16 cellular contexts compared by ENCODE assay signal in the genomic region with DNA sequence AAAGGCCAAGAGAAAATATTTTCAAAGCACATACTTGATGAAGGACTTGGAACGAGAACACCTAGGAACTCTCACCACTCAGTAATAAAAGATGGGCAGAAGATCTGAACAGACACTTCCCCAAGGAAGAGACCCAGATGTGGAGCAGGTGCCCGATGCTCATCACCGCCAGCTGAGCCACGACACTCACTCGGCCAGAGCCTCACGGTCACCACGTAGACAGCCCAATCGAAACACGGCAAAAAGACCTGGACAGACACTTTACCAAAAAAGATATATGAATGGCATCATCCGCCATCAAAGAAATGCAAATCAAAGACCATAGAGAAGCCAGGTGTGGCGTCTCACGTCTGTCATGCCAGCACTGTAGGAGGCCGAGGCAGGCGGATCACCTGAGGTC. TPM values are rescaled to one million over a fixed set of nuclear protein-coding genes. Genes with fewer than 3 reads are reported as not detected.
DNase-seq lines count a peak whose midpoint lies in the region; ATAC-seq and TF ChIP-seq lines count a peak whose summit lies in the region.
"Had no signal": no experiment of that assay in that cellular context is flagged by ENCODE, and none has a peak within 500 bp of the region (broad histone marks: within the 10 kb centered on the region; RNA-seq: fewer than 3 reads in every experiment).

No MANE protein-coding gene starts in this region.

- BruUV-seq in HCT116 (replicated peaks; lab: Mats Ljungman, UMichigan), result no TSS peak

- H3K9ac ChIP-seq in BLaER1 (no peak overlapping the region), HCT116 (ENCODE audit: low read length) (no peak overlapping the region; the same call in 1 of the 2 replicates)
- H3K9ac ChIP-seq: BLaER1 treated with 17β-estradiol and CSF1 and Interleukin-3, amounts not matched to agents 10 nM and 100 nM had no signal

- TF ChIP-seq RAD21 in HCT116 (IDR thresholded peaks at IDR 0.05; ENCODE audit: low read depth), result no peak

- peaks cover 19% of the 10 kb centered on the region for H3K4me1 Mint-ChIP-seq in activated CD4-positive, alpha-beta T cell treated with anti-CD3 and anti-CD28 coated beads for 36 hours
- peaks cover 20% of the 10 kb centered on the region for H3K4me1 Mint-ChIP-seq in activated CD4-positive, alpha-beta T cell treated with anti-CD3 and anti-CD28 coated beads, Interleukin-2, amount 10 ng/mL, durations not matched to agents 7 days and 5 days
- H3K4me1 Mint-ChIP-seq in naive thymus-derived CD4-positive, alpha-beta T cell, result peaks cover 9 to 20% (median 17%) of the 10 kb centered on the region in 7 donors

- no peaks in the 10 kb centered on the region for H3K36me3 Mint-ChIP-seq in activated CD4-positive, alpha-beta T cell treated with anti-CD3 and anti-CD28 coated beads for 36 hours (ENCODE audit: low read depth)
- H3K36me3 Mint-ChIP-seq in activated CD4-positive, alpha-beta T cell treated with anti-CD3 and anti-CD28 coated beads, Interleukin-2, amount 10 ng/mL, durations not matched to agents 7 days and 5 days (ENCODE audit: low read depth), result no peaks in the 10 kb centered on the region
- no peaks in the 10 kb centered on the region for H3K36me3 Mint-ChIP-seq in naive thymus-derived CD4-positive, alpha-beta T cell
- H3K36me3 Mint-ChIP-seq: CD4-positive, CD25-positive, alpha-beta regulatory T cell had no signal

- CTCF ChIA-PET in activated CD4-positive, alpha-beta T cell treated with anti-CD3 and anti-CD28 coated beads for 36 hours (lab: Charles Lee), result no interaction called here
- CTCF ChIA-PET in activated CD4-positive, alpha-beta T cell treated with anti-CD3 and anti-CD28 coated beads, Interleukin-2, amount 10 ng/mL, durations not matched to agents 7 days and 5 days (lab: Charles Lee), result interaction anchor here (0.6 to 1.6 kb wide), 2 partner anchors 19 to 75 kb away, joined by 3 to 5 read pairs; no protein-coding TSS in a partner anchor
- CTCF ChIA-PET in HCT116 (lab: Charles Lee), result no interaction called here
- CTCF ChIA-PET in naive thymus-derived CD4-positive, alpha-beta T cell (lab: Charles Lee), result interaction anchor here (0.6 kb wide), 1 partner anchor 453 kb away, joined by 11 read pairs; no protein-coding TSS in a partner anchor

- no peaks in the 10 kb centered on the region for H3K79me2 ChIP-seq in HCT116 (ENCODE audit: insufficient read depth, low read length)

- no peak for ATAC-seq in activated CD4-positive, alpha-beta T cell treated with anti-CD3 and anti-CD28 coated beads for 36 hours
- no peak for ATAC-seq in HCT116
- ATAC-seq in naive thymus-derived CD4-positive, alpha-beta T cell, result no peak
- ATAC-seq in Right ventricle myocardium inferior, result no peak
- ATAC-seq in GM18505 (IDR thresholded peaks at IDR 0.05; ENCODE audit: unreplicated experiment), result no peak

- peak overlapping the region; percentile 77 for H3K27ac Mint-ChIP-seq in activated CD4-positive, alpha-beta T cell treated with anti-CD3 and anti-CD28 coated beads for 36 hours
- no peak overlapping the region for H3K27ac Mint-ChIP-seq in activated CD4-positive, alpha-beta T cell treated with anti-CD3 and anti-CD28 coated beads, Interleukin-2, amount 10 ng/mL, durations not matched to agents 7 days and 5 days
- peak overlapping the region in 2 of 9 donors; percentile 49 to 67 for H3K27ac Mint-ChIP-seq in naive thymus-derived CD4-positive, alpha-beta T cell
- H3K27ac Mint-ChIP-seq: HFFc6 had no signal

- H3K4me1 ChIP-seq in BLaER1 (peaks cover 52% of the 10 kb centered on the region), HCT116 (ENCODE audit: control insufficient read depth in 1 of 2, insufficient read depth in 2 of 2, low read length in 2 of 2) (peaks cover 29 to 36% of the 10 kb centered on the region in 2 experiments)
- peaks cover 8 to 9% of the 10 kb centered on the region in 2 donors for H3K4me1 ChIP-seq in naive thymus-derived CD4-positive, alpha-beta T cell (ENCODE audit: control insufficient read depth in 2 of 2, insufficient read depth in 2 of 2, low read length in 2 of 2)
- H3K4me1 ChIP-seq: HAP-1 had no signal

- H3K4me3 ChIP-seq in BLaER1 (no peak overlapping the region), HCT116 (replicated peaks in 1 of 2; ENCODE audit: low read depth in 1 of 2, low read length in 2 of 2) (0 out of 4 replicates have a peak overlapping the region, but pooled peaks of 1 of the 2 experiments have one; percentile 11)
- H3K4me3 ChIP-seq in naive thymus-derived CD4-positive, alpha-beta T cell (ENCODE audit: low read length), result no peak overlapping the region
- H3K4me3 ChIP-seq: BLaER1 treated with 17β-estradiol and CSF1 and Interleukin-3, amounts not matched to agents 10 nM and 100 nM; HAP-1 had no signal

- TF ChIP-seq POLR2A in HCT116 (IDR thresholded peaks at IDR 0.05; ENCODE audit: borderline replicate concordance, extremely low read depth, insufficient read depth, insufficient read length) (no peak), GM18505 (IDR thresholded peaks at IDR 0.05; ENCODE audit: borderline replicate concordance, extremely low read depth, insufficient read depth, insufficient read length) (no peak)

- H3K27me3 ChIP-seq in BLaER1, result no peaks in the 10 kb centered on the region
- no peaks in the 10 kb centered on the region for H3K27me3 ChIP-seq in HCT116 (ENCODE audit: insufficient read depth, low read length)
- H3K27me3 ChIP-seq in naive thymus-derived CD4-positive, alpha-beta T cell (ENCODE audit: control insufficient read depth in 2 of 2, insufficient read depth in 2 of 2, low read length in 2 of 2), result no peaks in the 10 kb centered on the region
- H3K27me3 ChIP-seq: BLaER1 treated with 17β-estradiol and CSF1 and Interleukin-3, amounts not matched to agents 10 nM and 100 nM had no signal

- no peak for TF ChIP-seq CTCF in HCT116 (IDR thresholded peaks at IDR 0.05 in 2 of 3, conservative IDR thresholded peaks at IDR 0.05 in 1 of 3; ENCODE audit: borderline replicate concordance in 1 of 3, insufficient read depth in 1 of 3, low read depth in 2 of 3, low read length in 2 of 3)

- H3K36me3 ChIP-seq in BLaER1 (no peaks in the 10 kb centered on the region), HCT116 (ENCODE audit: control insufficient read depth in 1 of 2, insufficient read depth in 2 of 2, low read length in 2 of 2) (no peaks in the 10 kb centered on the region)
- H3K36me3 ChIP-seq in naive thymus-derived CD4-positive, alpha-beta T cell (ENCODE audit: control insufficient read depth in 2 of 3, insufficient read depth in 3 of 3, low read length in 3 of 3), result no peaks in the 10 kb centered on the region
- H3K36me3 ChIP-seq: HAP-1 had no signal

- intact Hi-C loops in activated CD4-positive, alpha-beta T cell treated with anti-CD3 and anti-CD28 coated beads for 36 hours (cut with DNase I, micrococcal nuclease), result loop anchor here in 1 of 2 experiments (5.0 kb wide), 1 partner anchor 74 kb away; a partner anchor contains a TSS
- intact Hi-C loops in HCT116 (cut with micrococcal nuclease), result loop anchor here (10.0 kb wide), 1 partner anchor 194 kb away; a partner anchor contains a TSS
- intact Hi-C loops in naive thymus-derived CD4-positive, alpha-beta T cell (cut with micrococcal nuclease), result no loop called here
- intact Hi-C loops in Right ventricle myocardium inferior (cut with DNase I), result no loop called here

- H3K4me2 ChIP-seq in BLaER1 (peak overlapping the region; percentile 61), HCT116 (ENCODE audit: low read length) (peak overlapping the region; percentile 60)

- H3K9me2 ChIP-seq in HCT116 (ENCODE audit: insufficient read depth), result no peaks in the 10 kb centered on the region

- H3K27ac ChIP-seq in BLaER1, result no peak overlapping the region
- peak overlapping the region; percentile 52 for H3K27ac ChIP-seq in HCT116 (ENCODE audit: low read depth, low read length)
- no peak overlapping the region for H3K27ac ChIP-seq in naive thymus-derived CD4-positive, alpha-beta T cell (ENCODE audit: low read depth, low read length)
- H3K27ac ChIP-seq: BLaER1 treated with 17β-estradiol and CSF1 and Interleukin-3, amounts not matched to agents 10 nM and 100 nM had no signal

- H2AFZ ChIP-seq in HCT116 (ENCODE audit: low read depth, low read length, poor library complexity, severe bottlenecking), result no peak overlapping the region

- no peaks in the 10 kb centered on the region for H3K27me3 Mint-ChIP-seq in activated CD4-positive, alpha-beta T cell treated with anti-CD3 and anti-CD28 coated beads for 36 hours
- no peaks in the 10 kb centered on the region for H3K27me3 Mint-ChIP-seq in activated CD4-positive, alpha-beta T cell treated with anti-CD3 and anti-CD28 coated beads, Interleukin-2, amount 10 ng/mL, durations not matched to agents 7 days and 5 days
- no peaks in the 10 kb centered on the region for H3K27me3 Mint-ChIP-seq in naive thymus-derived CD4-positive, alpha-beta T cell

- no peaks in the 10 kb centered on the region for H4K20me1 ChIP-seq in BLaER1
- H4K20me1 ChIP-seq in HCT116 (ENCODE audit: insufficient read depth), result no peaks in the 10 kb centered on the region

- no peak for DNase-seq in activated CD4-positive, alpha-beta T cell treated with anti-CD3 and anti-CD28 coated beads for 36 hours
- no peak for DNase-seq in activated CD4-positive, alpha-beta T cell treated with anti-CD3 and anti-CD28 coated beads, Interleukin-2, amount 10 ng/mL, durations not matched to agents 7 days and 5 days
- DNase-seq in HCT116 (ENCODE audit: low read depth, low spot score) (no peak), Right ventricle myocardium inferior (ENCODE audit: missing footprints) (no peak), SKM-1 treated with dmso at 0.1 percent for 144 hours (lab: John Stamatoyannopoulos, UW; ENCODE audit: unreplicated experiment) (no peak)
- no peak for DNase-seq in naive thymus-derived CD4-positive, alpha-beta T cell
- DNase-seq: 8988T; CD4-positive, CD25-positive, alpha-beta regulatory T cell; DMS153; DMS79 treated with DMSO at 0.1 percent for 48 hours; EL; HFFc6 had no signal

- H3K4me3 Mint-ChIP-seq in activated CD4-positive, alpha-beta T cell treated with anti-CD3 and anti-CD28 coated beads for 36 hours, result no peak overlapping the region
- H3K4me3 Mint-ChIP-seq in activated CD4-positive, alpha-beta T cell treated with anti-CD3 and anti-CD28 coated beads, Interleukin-2, amount 10 ng/mL, durations not matched to agents 7 days and 5 days, result no peak overlapping the region
- peak overlapping the region in 6 of 10 donors; percentile 7 to 74 (median 54) for H3K4me3 Mint-ChIP-seq in naive thymus-derived CD4-positive, alpha-beta T cell
- H3K4me3 Mint-ChIP-seq: HFFc6 had no signal

- H3K9me3 ChIP-seq in BLaER1 (peaks cover 10% of the 10 kb centered on the region; the same call in 1 of the 2 replicates), HCT116 (ENCODE audit: control insufficient read depth in 1 of 2, insufficient read depth in 1 of 2, low read depth in 1 of 2, low read length in 2 of 2) (no peaks in the 10 kb centered on the region)
- H3K9me3 ChIP-seq in naive thymus-derived CD4-positive, alpha-beta T cell (ENCODE audit: control insufficient read depth in 2 of 3, low read length in 3 of 3), result no peaks in the 10 kb centered on the region
- H3K9me3 ChIP-seq: HAP-1 had no signal

- no peaks in the 10 kb centered on the region for H3K9me3 Mint-ChIP-seq in activated CD4-positive, alpha-beta T cell treated with anti-CD3 and anti-CD28 coated beads for 36 hours (ENCODE audit: low read depth)
- no peaks in the 10 kb centered on the region for H3K9me3 Mint-ChIP-seq in activated CD4-positive, alpha-beta T cell treated with anti-CD3 and anti-CD28 coated beads, Interleukin-2, amount 10 ng/mL, durations not matched to agents 7 days and 5 days
- H3K9me3 Mint-ChIP-seq in naive thymus-derived CD4-positive, alpha-beta T cell, result no peaks in the 10 kb centered on the region
- H3K9me3 Mint-ChIP-seq: HFFc6 had no signal

- RAD21 ChIA-PET in HCT116 (lab: Charles Lee; ENCODE audit: low non-redundant PET in 1 of 2, low total read pairs in 2 of 2, uncharacterized antibody in 2 of 2, unreplicated experiment in 2 of 2), result no interaction called here

- POLR2A ChIA-PET in activated CD4-positive, alpha-beta T cell treated with anti-CD3 and anti-CD28 coated beads for 36 hours (lab: Charles Lee), result no interaction called here
- POLR2A ChIA-PET in activated CD4-positive, alpha-beta T cell treated with anti-CD3 and anti-CD28 coated beads, Interleukin-2, amount 10 ng/mL, durations not matched to agents 7 days and 5 days (lab: Charles Lee), result no interaction called here
- POLR2A ChIA-PET in HCT116 (lab: Charles Lee), result no interaction called here
- POLR2A ChIA-PET in naive thymus-derived CD4-positive, alpha-beta T cell (lab: Charles Lee), result no interaction called here

RNA-seq across cellular contexts. Expression of a gene that starts 41.6 kb away (rescaled TPM):
- total RNA-seq in activated CD4-positive, alpha-beta T cell treated with anti-CD3 and anti-CD28 coated beads for 36 hours, result 10 to 100 TPM; 30.9 to 34.9 TPM
- 100 to 1,000 TPM; 105 to 129 TPM for total RNA-seq in activated CD4-positive, alpha-beta T cell treated with anti-CD3 and anti-CD28 coated beads, Interleukin-2, amount 10 ng/mL, durations not matched to agents 7 days and 5 days
- total RNA-seq in HCT116 (2021; ENCODE audit: unreplicated experiment) (121 TPM), Right ventricle myocardium inferior (97.4 TPM)
- polyA plus RNA-seq in HCT116 (2012), result 69.7 and 77.1 TPM in 2 replicates
- total RNA-seq in naive thymus-derived CD4-positive, alpha-beta T cell, result 100 to 1,000 TPM in 3 of 5 experiments, 10 to 100 TPM in 2; 88.7 to 136 (median 111) TPM
- polyA plus RNA-seq in naive thymus-derived CD4-positive, alpha-beta T cell, result 1 to 10 TPM; 3.0 to 4.6 TPM

RNA-seq across cellular contexts. Expression of a gene that starts 44.7 kb away (rescaled TPM):
- 10 to 100 TPM in 1 of 2 experiments, 1 to 10 TPM in 1; 7.3 to 10.2 TPM for total RNA-seq in activated CD4-positive, alpha-beta T cell treated with anti-CD3 and anti-CD28 coated beads for 36 hours
- total RNA-seq in activated CD4-positive, alpha-beta T cell treated with anti-CD3 and anti-CD28 coated beads, Interleukin-2, amount 10 ng/mL, durations not matched to agents 7 days and 5 days, result 100 to 1,000 TPM; 253 to 302 TPM
- 27.4 TPM for total RNA-seq in HCT116 (2021; ENCODE audit: unreplicated experiment)
- polyA plus RNA-seq in HCT116 (2012), result 20.3 and 24.1 TPM in 2 replicates
- 100 to 1,000 TPM in 3 of 5 experiments, 10 to 100 TPM in 2; 96.8 to 118 (median 103) TPM for total RNA-seq in naive thymus-derived CD4-positive, alpha-beta T cell
- polyA plus RNA-seq in naive thymus-derived CD4-positive, alpha-beta T cell, result 100 to 1,000 TPM; 205 to 366 TPM
- total RNA-seq in Right ventricle myocardium inferior, result 1.6 TPM

RNA-seq across cellular contexts. Expression of a gene that starts 49.9 kb away (rescaled TPM):
- 1 to 10 TPM in 1 of 2 experiments, under 1 TPM in 1; 0.88 to 1.3 TPM for total RNA-seq in activated CD4-positive, alpha-beta T cell treated with anti-CD3 and anti-CD28 coated beads for 36 hours
- total RNA-seq in activated CD4-positive, alpha-beta T cell treated with anti-CD3 and anti-CD28 coated beads, Interleukin-2, amount 10 ng/mL, durations not matched to agents 7 days and 5 days, result not detected
- total RNA-seq in HCT116 (2021; ENCODE audit: unreplicated experiment), result 10.7 TPM
- polyA plus RNA-seq in HCT116 (2012), result 4.1 and 4.8 TPM in 2 replicates
- total RNA-seq in naive thymus-derived CD4-positive, alpha-beta T cell, result 1 to 10 TPM in 1 of 5 experiments, under 1 TPM in 3, not detected in 1; 0.05 to 1.7 (median 0.21) TPM
- polyA plus RNA-seq in naive thymus-derived CD4-positive, alpha-beta T cell, result under 1 TPM; 0.03 to 0.04 TPM
- 13.8 TPM for total RNA-seq in Right ventricle myocardium inferior

Comparison
In these comparisons a context has a peak if more than half of its experiments do, and no peak if none do; other contexts are left out.
1. CTCF ChIA-PET loops: an anchor here in activated CD4-positive, alpha-beta T cell treated with anti-CD3 and anti-CD28 coated beads, Interleukin-2, amount 10 ng/mL, durations not matched to agents 7 days and 5 days (0.6 to 1.6 kb wide) and naive thymus-derived CD4-positive, alpha-beta T cell (0.6 kb wide); none called in activated CD4-positive, alpha-beta T cell treated with anti-CD3 and anti-CD28 coated beads for 36 hours and HCT116.
2. H3K4me3 Mint-ChIP-seq: peak in naive thymus-derived CD4-positive, alpha-beta T cell (6 of 10); none in activated CD4-positive, alpha-beta T cell treated with anti-CD3 and anti-CD28 coated beads for 36 hours (single experiment) and activated CD4-positive, alpha-beta T cell treated with anti-CD3 and anti-CD28 coated beads, Interleukin-2, amount 10 ng/mL, durations not matched to agents 7 days and 5 days (single experiment).